1 cellular context compared by ENCODE assay signal in the genomic region with DNA sequence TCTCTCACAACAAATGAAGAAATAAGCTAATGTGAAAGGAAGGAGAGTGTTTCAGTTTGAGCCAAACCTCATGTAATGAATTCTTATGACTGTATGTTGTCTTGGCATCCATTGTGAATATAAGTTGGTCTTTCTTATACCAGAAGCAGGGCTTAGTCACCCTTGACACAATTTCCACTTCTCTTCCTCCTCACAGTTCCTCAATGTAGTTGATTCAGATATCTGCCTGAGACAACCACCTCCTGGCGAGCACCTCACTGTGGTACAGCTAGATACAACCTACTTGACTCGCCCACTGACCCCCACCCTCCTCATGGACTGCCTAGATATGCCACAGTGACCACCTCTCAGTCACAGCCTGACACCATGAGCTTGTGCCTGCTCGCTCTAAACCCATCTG.
TF ChIP-seq lines count a peak whose summit lies in the region.

No MANE protein-coding gene starts in this region.

TF ChIP-seq in liver, 16 proteins besides CTCF, POLR2A, EP300 and RAD21 (continued from another document):
- TF ChIP-seq, protein P1, sequence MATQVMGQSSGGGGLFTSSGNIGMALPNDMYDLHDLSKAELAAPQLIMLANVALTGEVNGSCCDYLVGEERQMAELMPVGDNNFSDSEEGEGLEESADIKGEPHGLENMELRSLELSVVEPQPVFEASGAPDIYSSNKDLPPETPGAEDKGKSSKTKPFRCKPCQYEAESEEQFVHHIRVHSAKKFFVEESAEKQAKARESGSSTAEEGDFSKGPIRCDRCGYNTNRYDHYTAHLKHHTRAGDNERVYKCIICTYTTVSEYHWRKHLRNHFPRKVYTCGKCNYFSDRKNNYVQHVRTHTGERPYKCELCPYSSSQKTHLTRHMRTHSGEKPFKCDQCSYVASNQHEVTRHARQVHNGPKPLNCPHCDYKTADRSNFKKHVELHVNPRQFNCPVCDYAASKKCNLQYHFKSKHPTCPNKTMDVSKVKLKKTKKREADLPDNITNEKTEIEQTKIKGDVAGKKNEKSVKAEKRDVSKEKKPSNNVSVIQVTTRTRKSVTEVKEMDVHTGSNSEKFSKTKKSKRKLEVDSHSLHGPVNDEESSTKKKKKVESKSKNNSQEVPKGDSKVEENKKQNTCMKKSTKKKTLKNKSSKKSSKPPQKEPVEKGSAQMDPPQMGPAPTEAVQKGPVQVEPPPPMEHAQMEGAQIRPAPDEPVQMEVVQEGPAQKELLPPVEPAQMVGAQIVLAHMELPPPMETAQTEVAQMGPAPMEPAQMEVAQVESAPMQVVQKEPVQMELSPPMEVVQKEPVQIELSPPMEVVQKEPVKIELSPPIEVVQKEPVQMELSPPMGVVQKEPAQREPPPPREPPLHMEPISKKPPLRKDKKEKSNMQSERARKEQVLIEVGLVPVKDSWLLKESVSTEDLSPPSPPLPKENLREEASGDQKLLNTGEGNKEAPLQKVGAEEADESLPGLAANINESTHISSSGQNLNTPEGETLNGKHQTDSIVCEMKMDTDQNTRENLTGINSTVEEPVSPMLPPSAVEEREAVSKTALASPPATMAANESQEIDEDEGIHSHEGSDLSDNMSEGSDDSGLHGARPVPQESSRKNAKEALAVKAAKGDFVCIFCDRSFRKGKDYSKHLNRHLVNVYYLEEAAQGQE (IDR thresholded peaks at IDR 0.05) = no peak
- TF ChIP-seq HNF4G (IDR thresholded peaks at IDR 0.05) = no peak
- TF ChIP-seq, protein P2, sequence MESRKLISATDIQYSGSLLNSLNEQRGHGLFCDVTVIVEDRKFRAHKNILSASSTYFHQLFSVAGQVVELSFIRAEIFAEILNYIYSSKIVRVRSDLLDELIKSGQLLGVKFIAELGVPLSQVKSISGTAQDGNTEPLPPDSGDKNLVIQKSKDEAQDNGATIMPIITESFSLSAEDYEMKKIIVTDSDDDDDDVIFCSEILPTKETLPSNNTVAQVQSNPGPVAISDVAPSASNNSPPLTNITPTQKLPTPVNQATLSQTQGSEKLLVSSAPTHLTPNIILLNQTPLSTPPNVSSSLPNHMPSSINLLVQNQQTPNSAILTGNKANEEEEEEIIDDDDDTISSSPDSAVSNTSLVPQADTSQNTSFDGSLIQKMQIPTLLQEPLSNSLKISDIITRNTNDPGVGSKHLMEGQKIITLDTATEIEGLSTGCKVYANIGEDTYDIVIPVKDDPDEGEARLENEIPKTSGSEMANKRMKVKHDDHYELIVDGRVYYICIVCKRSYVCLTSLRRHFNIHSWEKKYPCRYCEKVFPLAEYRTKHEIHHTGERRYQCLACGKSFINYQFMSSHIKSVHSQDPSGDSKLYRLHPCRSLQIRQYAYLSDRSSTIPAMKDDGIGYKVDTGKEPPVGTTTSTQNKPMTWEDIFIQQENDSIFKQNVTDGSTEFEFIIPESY (IDR thresholded peaks at IDR 0.05) = no peak
- no peak for TF ChIP-seq EGR1 (IDR thresholded peaks at IDR 0.05; ENCODE audit: low read depth in 2 of 2)
- TF ChIP-seq RXRA (IDR thresholded peaks at IDR 0.05) = no peak
